In the genomic region with DNA sequence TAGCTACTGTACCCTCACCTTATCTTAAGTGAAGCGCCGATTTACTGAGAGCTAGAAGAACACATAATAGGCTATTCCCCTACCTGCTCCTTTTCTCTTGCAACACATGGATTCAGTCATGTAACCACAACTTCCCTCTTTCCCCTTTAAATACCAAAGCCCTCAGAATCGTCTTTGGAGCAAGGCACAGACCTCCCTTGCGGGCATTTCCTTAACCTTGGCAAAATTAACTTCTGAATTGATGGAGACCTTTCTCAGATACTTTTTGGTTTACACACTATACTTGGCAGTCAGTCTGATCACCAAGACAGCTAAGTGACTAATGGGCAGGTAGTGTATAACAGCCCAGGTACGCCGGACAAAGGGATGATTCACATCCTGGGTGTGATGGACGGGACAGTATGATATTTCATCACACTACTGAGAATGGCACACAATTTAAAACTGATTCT, we compare ENCODE assay signal across 18 cellular contexts.
DNase-seq lines count a peak whose midpoint lies in the region; FAIRE-seq and TF ChIP-seq lines count a peak whose summit lies in the region.
"Had no signal": no experiment of that assay in that cellular context is flagged by ENCODE, and none has a peak within 500 bp of the region (broad histone marks: within the 10 kb centered on the region; RNA-seq: fewer than 3 reads in every experiment).

No MANE protein-coding gene starts in this region.

- no peak overlapping the region for H3K27ac ChIP-seq in RWPE1
- H3K27ac ChIP-seq: ascending aorta, coronary artery, heart right ventricle, transverse colon had no signal

- POLR2A ChIA-PET in RWPE1 (lab: Yijun Ruan, JAX; ENCODE audit: low non-redundant PET) = interaction anchor here (0.7 to 0.8 kb wide), 2 partner anchors 154 to 187 kb away, joined by 3 read pairs; a partner anchor contains a TSS

- no peak for TF ChIP-seq POLR2A in erythroblast (IDR thresholded peaks at IDR 0.05; ENCODE audit: low read length)

- CTCF ChIA-PET in RWPE1 (lab: Yijun Ruan, JAX) = interaction anchor here (0.7 to 1.4 kb wide), 2 partner anchors 58 to 187 kb away, joined by 3 read pairs; a partner anchor contains a TSS

- FAIRE-seq in HTR-8/SVneo (lab: Jason Lieb, UNC) = peak; percentile 26

- no peak for TF ChIP-seq CTCF in RWPE1 (conservative IDR thresholded peaks at IDR 0.05; ENCODE audit: low read depth)

- in situ Hi-C loops in ACHN (cut with HindIII; ENCODE audit: low pct_ligation_motif_present, low pct_unique_long_range_greater_than_20kb, low sequenced_read_pairs) = no loop called here

- DNase-seq in ACHN = peak; percentile 36
- no peak for DNase-seq in HTR-8/SVneo (ENCODE audit: insufficient read length, low spot score)
- peak; percentile 83 for DNase-seq in RWPE1 (ENCODE audit: low spot score)
- DNase-seq in kidney glomerular epithelial cell (lab: John Stamatoyannopoulos, UW) = peak; percentile 36
- no peak for DNase-seq in 8988T
- no peak for DNase-seq in mesenteric fat pad (ENCODE audit: low spot score)
- DNase-seq in stimulated activated CD4-positive, alpha-beta T cell treated with anti-CD3 and anti-CD28 coated beads, Interleukin-2, amount 100 ng/mL, for 48 hours = no peak
- DNase-seq in erythroblast (lab: John Stamatoyannopoulos, UW) = no peak
- DNase-seq: activated CD4-positive, alpha-beta T cell treated with anti-CD3 and anti-CD28 coated beads for 1 hour; activated gamma-delta T cell; heart right ventricle; MM.1S; NCI-H2081 treated with DMSO at 0.1 percent for 48 hours; NCI-H774; T-helper 2 cell; transverse colon had no signal

Comparison
In these comparisons a context has a peak if more than half of its experiments do, and no peak if none do; other contexts are left out.
1. DNase-seq: peak in ACHN (single experiment), RWPE1 (single experiment) and kidney glomerular epithelial cell (single experiment); none in HTR-8/SVneo (single experiment), 8988T (single experiment), mesenteric fat pad (single experiment), stimulated activated CD4-positive, alpha-beta T cell treated with anti-CD3 and anti-CD28 coated beads, Interleukin-2, amount 100 ng/mL, for 48 hours (0 of 2) and erythroblast (0 of 2).